ENCODE assay signal across 12 cellular contexts in the genomic region with DNA sequence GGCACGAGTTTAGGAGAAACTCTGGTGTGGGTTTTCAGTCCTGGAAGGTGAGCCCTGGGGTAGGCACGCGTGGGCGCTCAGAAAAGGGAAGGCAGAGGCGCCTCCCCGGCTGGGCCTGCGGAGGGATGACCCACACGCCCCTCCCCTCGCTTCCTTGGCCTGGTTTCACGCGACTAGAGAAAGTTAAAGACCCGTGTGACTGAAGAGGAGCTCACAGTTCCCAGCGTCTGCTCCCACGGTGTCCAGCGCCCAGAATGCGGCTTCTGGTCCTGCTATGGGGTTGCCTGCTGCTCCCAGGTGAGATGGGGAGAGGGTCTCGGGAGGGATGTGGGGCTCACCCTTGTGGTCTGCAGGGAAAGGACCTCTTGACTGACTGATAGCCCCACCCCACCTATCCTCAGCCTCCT. TPM values are rescaled to one million over a fixed set of nuclear protein-coding genes. Genes with fewer than 3 reads are reported as not detected.
DNase-seq lines count a peak whose midpoint lies in the region; TF ChIP-seq lines count a peak whose summit lies in the region.
"Had no signal": no experiment of that assay in that cellular context is flagged by ENCODE, and none has a peak within 500 bp of the region (broad histone marks: within the 10 kb centered on the region; RNA-seq: fewer than 3 reads in every experiment).

A gene with protein sequence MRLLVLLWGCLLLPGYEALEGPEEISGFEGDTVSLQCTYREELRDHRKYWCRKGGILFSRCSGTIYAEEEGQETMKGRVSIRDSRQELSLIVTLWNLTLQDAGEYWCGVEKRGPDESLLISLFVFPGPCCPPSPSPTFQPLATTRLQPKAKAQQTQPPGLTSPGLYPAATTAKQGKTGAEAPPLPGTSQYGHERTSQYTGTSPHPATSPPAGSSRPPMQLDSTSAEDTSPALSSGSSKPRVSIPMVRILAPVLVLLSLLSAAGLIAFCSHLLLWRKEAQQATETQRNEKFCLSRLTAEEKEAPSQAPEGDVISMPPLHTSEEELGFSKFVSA (plus strand): TSS at position 214 of the 407 bp plus-strand sequence. CDS start 41 bp downstream, at position 255.

- DNase-seq in NB4 (ENCODE audit: low read depth), result peak; percentile 24
- no peak for DNase-seq in cardiac septum (ENCODE audit: low spot score)
- DNase-seq in mesenteric fat pad (ENCODE audit: low spot score), result no peak
- DNase-seq in NCI-H82 (lab: John Stamatoyannopoulos, UW), result no peak
- no peak for DNase-seq in activated T-helper 2 cell treated with anti-CD3 and anti-CD28 coated beads, Interferon-gamma antibody, Interleukin-2, Interleukin-4, amounts not matched to agents 10 μg/mL and 5 μg/mL and 100 μg/mL, durations not matched to agents 14 hours and 24 hours and 36 hours (ENCODE audit: low spot score)
- no peak for DNase-seq in Calu3
- DNase-seq in AG08395 (ENCODE audit: low spot score), result no peak

- H3K27ac Mint-ChIP-seq in activated T-helper 2 cell treated with anti-CD3 and anti-CD28 coated beads, Interferon-gamma antibody, Interleukin-2, Interleukin-4, amounts not matched to agents 10 μg/mL and 5 μg/mL and 100 μg/mL, durations not matched to agents 14 hours and 24 hours and 36 hours, result no peak within 1 kb of the TSS
- H3K27ac Mint-ChIP-seq in Calu3 (ENCODE audit: unreplicated experiment), result no peak within 1 kb of the TSS
- H3K27ac Mint-ChIP-seq: activated naive CD8-positive, alpha-beta T cell treated with anti-CD3 and anti-CD28 coated beads for 36 hours had no signal

- no peak for TF ChIP-seq CTCF in 22Rv1 (IDR thresholded peaks at IDR 0.05)
- TF ChIP-seq CTCF in NB4 (IDR thresholded peaks at IDR 0.05; ENCODE audit: low read depth, low read length), result no peak
- no peak for TF ChIP-seq CTCF in Calu3 (IDR thresholded peaks at IDR 0.05; ENCODE audit: unreplicated experiment)

- H3K36me3 Mint-ChIP-seq in activated T-helper 2 cell treated with anti-CD3 and anti-CD28 coated beads, Interferon-gamma antibody, Interleukin-2, Interleukin-4, amounts not matched to agents 10 μg/mL and 5 μg/mL and 100 μg/mL, durations not matched to agents 14 hours and 24 hours and 36 hours (ENCODE audit: low read depth), result no peaks in the 10 kb centered on the region
- peaks cover 4% of the 10 kb centered on the region for H3K36me3 Mint-ChIP-seq in Calu3 (ENCODE audit: insufficient read depth, unreplicated experiment)
- H3K36me3 Mint-ChIP-seq: activated naive CD8-positive, alpha-beta T cell treated with anti-CD3 and anti-CD28 coated beads for 36 hours had no signal

- peaks cover 2% of the 10 kb centered on the region for H3K4me1 Mint-ChIP-seq in activated T-helper 2 cell treated with anti-CD3 and anti-CD28 coated beads, Interferon-gamma antibody, Interleukin-2, Interleukin-4, amounts not matched to agents 10 μg/mL and 5 μg/mL and 100 μg/mL, durations not matched to agents 14 hours and 24 hours and 36 hours (ENCODE audit: low read depth)
- H3K4me1 Mint-ChIP-seq in Calu3 (ENCODE audit: low read depth, unreplicated experiment), result peaks cover 19% of the 10 kb centered on the region
- H3K4me1 Mint-ChIP-seq: activated naive CD8-positive, alpha-beta T cell treated with anti-CD3 and anti-CD28 coated beads for 36 hours had no signal

- intact Hi-C loops in cardiac septum (cut with DNase I), result loop anchor here (5.0 kb wide), 2 partner anchors 70 to 150 kb away; a partner anchor contains a TSS
- intact Hi-C loops in activated T-helper 2 cell treated with anti-CD3 and anti-CD28 coated beads, Interferon-gamma antibody, Interleukin-2, Interleukin-4, amounts not matched to agents 10 μg/mL and 5 μg/mL and 100 μg/mL, durations not matched to agents 14 hours and 24 hours and 36 hours (cut with micrococcal nuclease), result no loop called here
- intact Hi-C loops in Calu3 (cut with micrococcal nuclease; ENCODE audit: unreplicated experiment), result loop anchor here (5.0 kb wide), 2 partner anchors 60 to 155 kb away; no protein-coding TSS in a partner anchor

- 0 out of 2 replicates have a peak within 1 kb of the TSS, but pooled peaks have one; percentile 5 for H3K27ac ChIP-seq in 22Rv1
- H3K27ac ChIP-seq: SJSA1 had no signal

- CTCF ChIA-PET in Calu3 (lab: Charles Lee), result interaction anchor here (0.5 to 1.6 kb wide), 15 partner anchors 8 to 528 kb away, joined by 3 to 12 read pairs (median 4); a partner anchor contains a TSS

- no TSS peak for BruUV-seq in Calu3 (replicated peaks; lab: Mats Ljungman, UMichigan)

- H3K9me3 Mint-ChIP-seq in activated T-helper 2 cell treated with anti-CD3 and anti-CD28 coated beads, Interferon-gamma antibody, Interleukin-2, Interleukin-4, amounts not matched to agents 10 μg/mL and 5 μg/mL and 100 μg/mL, durations not matched to agents 14 hours and 24 hours and 36 hours, result no peaks in the 10 kb centered on the region
- no peaks in the 10 kb centered on the region for H3K9me3 Mint-ChIP-seq in Calu3 (ENCODE audit: low read depth, unreplicated experiment)
- H3K9me3 Mint-ChIP-seq: activated naive CD8-positive, alpha-beta T cell treated with anti-CD3 and anti-CD28 coated beads for 36 hours had no signal

- no peak within 1 kb of the TSS for H3K4me3 Mint-ChIP-seq in activated T-helper 2 cell treated with anti-CD3 and anti-CD28 coated beads, Interferon-gamma antibody, Interleukin-2, Interleukin-4, amounts not matched to agents 10 μg/mL and 5 μg/mL and 100 μg/mL, durations not matched to agents 14 hours and 24 hours and 36 hours (ENCODE audit: low read depth)
- H3K4me3 Mint-ChIP-seq in Calu3 (ENCODE audit: low read depth, unreplicated experiment), result no peak within 1 kb of the TSS
- H3K4me3 Mint-ChIP-seq: activated naive CD8-positive, alpha-beta T cell treated with anti-CD3 and anti-CD28 coated beads for 36 hours had no signal

- H3K27me3 Mint-ChIP-seq in activated T-helper 2 cell treated with anti-CD3 and anti-CD28 coated beads, Interferon-gamma antibody, Interleukin-2, Interleukin-4, amounts not matched to agents 10 μg/mL and 5 μg/mL and 100 μg/mL, durations not matched to agents 14 hours and 24 hours and 36 hours (ENCODE audit: low read depth), result peaks cover 10% of the 10 kb centered on the region
- peaks cover 51% of the 10 kb centered on the region for H3K27me3 Mint-ChIP-seq in Calu3 (ENCODE audit: unreplicated experiment)

- H3K4me3 ChIP-seq in NB4 (ENCODE audit: low read depth, low read length), result no peak within 1 kb of the TSS
- H3K4me3 ChIP-seq: GM12878, SJSA1 had no signal

- no peak for TF ChIP-seq POLR2A in NB4 (IDR thresholded peaks at IDR 0.05; ENCODE audit: extremely low read depth, insufficient read length)

RNA-seq across cellular contexts. Expression of the gene that starts here (rescaled TPM):
- total RNA-seq in cardiac septum, result 13.7 TPM
- total RNA-seq in mesenteric fat pad, result 121 TPM
- not detected in 2 replicates for total RNA-seq in activated T-helper 2 cell treated with anti-CD3 and anti-CD28 coated beads, Interferon-gamma antibody, Interleukin-2, Interleukin-4, amounts not matched to agents 10 μg/mL and 5 μg/mL and 100 μg/mL, durations not matched to agents 14 hours and 24 hours and 36 hours
- total RNA-seq in Calu3 (2022), result not detected in 2 replicates
- total RNA-seq: activated naive CD8-positive, alpha-beta T cell treated with anti-CD3 and anti-CD28 coated beads for 36 hours; GM12878; HT1080; SJSA1 had no signal

Comparison
In these comparisons a context has a peak if more than half of its experiments do, and no peak if none do; other contexts are left out.
1. RNA of the gene that starts here (total RNA-seq): 121 TPM in mesenteric fat pad (single experiment) and 13.7 TPM in cardiac septum (single experiment); not detected in activated T-helper 2 cell treated with anti-CD3 and anti-CD28 coated beads, Interferon-gamma antibody, Interleukin-2, Interleukin-4, amounts not matched to agents 10 μg/mL and 5 μg/mL and 100 μg/mL, durations not matched to agents 14 hours and 24 hours and 36 hours and not detected in Calu3; every median in the first group is over 10 times any median in the second.